In genomic region chr21:40829791-40830190, GRCh38 we compare ENCODE assay signal across 7 cellular contexts. TPM values are rescaled to one million over a fixed set of nuclear protein-coding genes. Genes with fewer than 3 reads are reported as not detected.
"Had no signal": no experiment of that assay in that cellular context is flagged by ENCODE, and none has a peak within 500 bp of the region (broad histone marks: within the 10 kb centered on the region; RNA-seq: fewer than 3 reads in every experiment).

No MANE protein-coding gene starts in this region.

- H3K4me3 ChIP-seq: GM12878 had no signal

- DNase-seq: GDM1, GF-D8 had no signal

- ATAC-seq: GM12878 had no signal

- FAIRE-seq: GM12878, GM12891, GM12892, GM18507, GM19239 had no signal

RNA-seq across cellular contexts. Expression of gene DSCAM, which starts 17.2 kb away (rescaled TPM):
- total RNA-seq: GM12878 had no signal
- polyA plus RNA-seq: GM12878 had no signal
